Comparison of ENCODE assay signal across 11 cellular contexts in genomic region chr7:41809487-41810257, GRCh38.
A peak's percentile ranks its signal among the peaks of the same experiment; 100 is the strongest.
DNase-seq lines count a peak whose midpoint lies in the region; ATAC-seq and TF ChIP-seq lines count a peak whose summit lies in the region.
"Had no signal": no experiment of that assay in that cellular context is flagged by ENCODE, and none has a peak within 500 bp of the region (broad histone marks: within the 10 kb centered on the region; RNA-seq: fewer than 3 reads in every experiment).

No MANE protein-coding gene starts in this region.

- no peaks in the 10 kb centered on the region for H3K4me1 ChIP-seq in stomach
- H3K4me1 ChIP-seq in prostate gland (replicated peaks) = no peaks in the 10 kb centered on the region

- no peak for TF ChIP-seq EP300 in stomach (IDR thresholded peaks at IDR 0.05)

- H3K4me3 ChIP-seq in stomach (no peak overlapping the region), prostate gland (no peak overlapping the region)

- peak; percentile 50 for DNase-seq in HT1080 (ENCODE audit: low read depth)
- peak; percentile 34 for DNase-seq in iris pigment epithelial cell (ENCODE audit: low read depth)
- DNase-seq in midbrain (lab: John Stamatoyannopoulos, UW) = no peak
- DNase-seq in stomach = no peak
- no peak for DNase-seq in cortex of kidney (lab: John Stamatoyannopoulos, UW)
- no peak for DNase-seq in prostate gland (ENCODE audit: low spot score)
- DNase-seq: activated B cell treated with CpG ODN at 0.5 μM for 24 hours, DMS 273 treated with DMSO at 0.1 percent for 48 hours, mesendoderm had no signal

- 82 to 91% (median 88%) methylated on average over 7 of the region's 7 CpGs for WGBS in stomach, 5 donors
- WGBS in prostate gland = 90% methylated on average over 7 of the region's 7 CpGs

- H3K27me3 ChIP-seq in stomach (no peaks in the 10 kb centered on the region), prostate gland (replicated peaks; ENCODE audit: insufficient read depth) (no peaks in the 10 kb centered on the region)

- H3K27ac ChIP-seq in stomach (no peak overlapping the region), prostate gland (no peak overlapping the region)

- H3K36me3 ChIP-seq in stomach (no peaks in the 10 kb centered on the region), prostate gland (no peaks in the 10 kb centered on the region)

- no peak for TF ChIP-seq POLR2A in stomach (IDR thresholded peaks at IDR 0.05)
- TF ChIP-seq POLR2A in prostate gland (IDR thresholded peaks at IDR 0.05) = no peak

- intact Hi-C loops in stomach (cut with DNase I; ENCODE audit: low total_unique reads) = no loop called here
- intact Hi-C loops in prostate gland (cut with DNase I) = no loop called here

- TF ChIP-seq CTCF in stomach (IDR thresholded peaks at IDR 0.05) = no peak
- no peak for TF ChIP-seq CTCF in prostate gland (IDR thresholded peaks at IDR 0.05)

- ATAC-seq in GM18499 (IDR thresholded peaks at IDR 0.05; ENCODE audit: insufficient read depth, unreplicated experiment) = peak; percentile 9
- peak; percentile 29 for ATAC-seq in GM21825 (IDR thresholded peaks at IDR 0.05; ENCODE audit: unreplicated experiment)

- H3K9me3 ChIP-seq in stomach = peaks cover 0 to 4% (median 2%) of the 10 kb centered on the region in 4 donors
- H3K9me3 ChIP-seq in prostate gland = no peaks in the 10 kb centered on the region

Comparison
In these comparisons a context has a peak if more than half of its experiments do, and no peak if none do; other contexts are left out.
1. DNase-seq: peak in HT1080 (single experiment) and iris pigment epithelial cell (single experiment); none in midbrain (single experiment), stomach (single experiment), cortex of kidney (single experiment) and prostate gland (single experiment).